ENCODE assay signal across 17 cellular contexts in the genomic region with DNA sequence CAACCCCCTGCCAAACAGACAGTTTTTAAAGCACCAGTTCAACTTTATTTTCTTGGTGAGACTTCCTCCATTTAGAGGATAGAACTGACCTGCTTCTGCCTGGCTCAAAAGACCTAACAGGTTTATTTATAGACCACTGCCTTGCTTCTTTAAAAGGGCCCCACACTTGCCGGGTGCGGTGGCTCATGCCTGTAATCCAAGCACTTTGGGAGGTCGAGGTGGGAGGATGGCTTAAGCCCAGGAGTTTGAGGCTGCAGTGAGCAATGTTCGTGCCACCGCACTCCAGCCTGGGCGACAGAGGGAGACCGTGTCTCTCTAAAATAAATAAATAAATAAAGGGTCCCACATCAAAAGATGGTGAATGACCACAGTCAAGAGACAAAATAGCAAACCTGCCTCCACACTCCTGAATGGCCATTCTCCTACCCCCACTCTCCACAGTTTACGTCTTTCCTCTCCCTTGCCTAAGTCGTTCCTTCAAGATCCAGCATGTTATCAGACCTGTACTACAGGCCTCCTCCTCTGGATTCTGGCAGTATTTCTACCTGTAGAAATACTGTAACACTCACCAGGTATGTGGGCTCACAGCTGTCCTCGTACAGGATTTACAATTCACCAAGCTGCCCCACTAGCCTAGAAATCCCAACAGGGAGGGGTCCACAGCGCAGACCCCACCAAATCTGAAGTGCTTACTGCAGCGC.
DNase-seq lines count a peak whose midpoint lies in the region; ATAC-seq, FAIRE-seq and TF ChIP-seq lines count a peak whose summit lies in the region.
"Had no signal": no experiment of that assay in that cellular context is flagged by ENCODE, and none has a peak within 500 bp of the region (broad histone marks: within the 10 kb centered on the region; RNA-seq: fewer than 3 reads in every experiment).

No MANE protein-coding gene starts in this region.

- H2AFZ ChIP-seq in astrocyte (ENCODE audit: low read depth, low read length) (no peak overlapping the region), keratinocyte (ENCODE audit: control insufficient read depth, low read length) (no peak overlapping the region)

- DNase-seq in SIG-M5 treated with dmso at 0.1 percent for 504 hours (lab: John Stamatoyannopoulos, UW; ENCODE audit: unreplicated experiment) (peak; percentile 25), SIG-M5 (lab: John Stamatoyannopoulos, UW) (no peak), astrocyte (ENCODE audit: low read depth) (no peak), keratinocyte (ENCODE audit: low read depth, low spot score) (no peak), suprapubic skin (ENCODE audit: low spot score in 2 of 2) (no peak), globus pallidus (ENCODE audit: low spot score) (no peak), NCI-H2196 (lab: John Stamatoyannopoulos, UW; ENCODE audit: unreplicated experiment) (no peak), mucosa of descending colon (no peak)
- DNase-seq: activated CD4-positive, CD25-positive, alpha-beta regulatory T cell; dermis blood vessel endothelial cell; DMS79 treated with DMSO at 0.1 percent for 48 hours; left cardiac atrium; MG63; naive B cell; NCI-H2081 treated with DMSO at 0.1 percent for 48 hours; NCI-H69; stimulated activated CD4-positive, alpha-beta T cell treated with anti-CD3 and anti-CD28 coated beads, Interleukin-2, amount 100 ng/mL, for 48 hours had no signal

- H3K79me2 ChIP-seq in astrocyte (ENCODE audit: insufficient read depth, low read length) = peaks cover 44% of the 10 kb centered on the region
- H3K79me2 ChIP-seq in keratinocyte (ENCODE audit: control insufficient read depth, insufficient read depth, low read length) = no peaks in the 10 kb centered on the region

- H3K4me1 Mint-ChIP-seq in astrocyte (ENCODE audit: low read depth, unreplicated experiment) = peaks cover 24% of the 10 kb centered on the region
- H3K4me1 Mint-ChIP-seq: naive B cell had no signal

- H3K36me3 ChIP-seq in astrocyte (ENCODE audit: insufficient read depth, low read length) = no peaks in the 10 kb centered on the region
- peaks cover 0 to 2% of the 10 kb centered on the region in 2 experiments for H3K36me3 ChIP-seq in keratinocyte (ENCODE audit: control insufficient read depth in 2 of 2, extremely low read depth in 1 of 2, insufficient read depth in 2 of 2, low read length in 2 of 2)
- no peaks in the 10 kb centered on the region for H3K36me3 ChIP-seq in suprapubic skin
- H3K36me3 ChIP-seq in mucosa of descending colon (ENCODE audit: low read depth) = no peaks in the 10 kb centered on the region
- H3K36me3 ChIP-seq: MG63 had no signal

- FAIRE-seq in astrocyte (lab: Jason Lieb, UNC) (no peak), keratinocyte (lab: Jason Lieb, UNC) (peak; percentile 91)

- intact Hi-C loops in mucosa of descending colon (cut with DNase I, micrococcal nuclease) = no loop called here

- H3K4me2 ChIP-seq in astrocyte (ENCODE audit: low read length) (peak overlapping the region; percentile 3), keratinocyte (ENCODE audit: control insufficient read depth, extremely low read depth, insufficient read depth, low read depth, low read length) (peak overlapping the region; percentile 44)

- H3K27me3 Mint-ChIP-seq in astrocyte (ENCODE audit: low read depth, unreplicated experiment) = no peaks in the 10 kb centered on the region
- H3K27me3 Mint-ChIP-seq: naive B cell had no signal

- H3K9me1 ChIP-seq in keratinocyte (ENCODE audit: control insufficient read depth, extremely low read depth, insufficient read depth, low read length) = peaks cover 2% of the 10 kb centered on the region

- H4K20me1 ChIP-seq in astrocyte (ENCODE audit: insufficient read depth, low read length) = no peaks in the 10 kb centered on the region
- H4K20me1 ChIP-seq in keratinocyte (ENCODE audit: control insufficient read depth, extremely low read depth, insufficient read depth, low read length) = no peaks in the 10 kb centered on the region

- peaks cover 17% of the 10 kb centered on the region for H3K4me1 ChIP-seq in astrocyte (ENCODE audit: insufficient read depth, low read length)
- H3K4me1 ChIP-seq in keratinocyte (ENCODE audit: control insufficient read depth, extremely low read depth, insufficient read depth, low read length) = peaks cover 29% of the 10 kb centered on the region
- peaks cover 39% of the 10 kb centered on the region for H3K4me1 ChIP-seq in suprapubic skin
- H3K4me1 ChIP-seq in mucosa of descending colon (ENCODE audit: low read depth) = no peaks in the 10 kb centered on the region

- H3K9me3 ChIP-seq in astrocyte (ENCODE audit: insufficient read depth, low read depth, low read length) = no peaks in the 10 kb centered on the region
- H3K9me3 ChIP-seq in keratinocyte (ENCODE audit: control insufficient read depth, low read depth, low read length) = no peaks in the 10 kb centered on the region
- H3K9me3 ChIP-seq in suprapubic skin = no peaks in the 10 kb centered on the region
- no peaks in the 10 kb centered on the region for H3K9me3 ChIP-seq in mucosa of descending colon
- H3K9me3 ChIP-seq: MG63 had no signal

- H3K9ac ChIP-seq in astrocyte (ENCODE audit: low read length) (no peak overlapping the region), keratinocyte (ENCODE audit: control insufficient read depth, extremely low read depth, insufficient read depth, low read length) (peak overlapping the region; percentile 26)

- H3K27ac ChIP-seq in astrocyte (ENCODE audit: low read depth, low read length) (no peak overlapping the region), keratinocyte (ENCODE audit: control insufficient read depth, insufficient read depth, low read length) (peak overlapping the region; percentile 53), suprapubic skin (peak overlapping the region; percentile 15)

- H3K27me3 ChIP-seq in astrocyte (ENCODE audit: insufficient read depth, low read length) (no peaks in the 10 kb centered on the region), keratinocyte (ENCODE audit: control insufficient read depth, extremely low read depth, insufficient read depth, low read length) (no peaks in the 10 kb centered on the region), suprapubic skin (no peaks in the 10 kb centered on the region)
- H3K27me3 ChIP-seq: MG63 had no signal

- no peak for TF ChIP-seq POLR2A in suprapubic skin (IDR thresholded peaks at IDR 0.05)

- TF ChIP-seq EP300 in suprapubic skin (IDR thresholded peaks at IDR 0.05) = no peak

- H3K4me3 Mint-ChIP-seq in astrocyte (ENCODE audit: unreplicated experiment) = no peak overlapping the region
- H3K4me3 Mint-ChIP-seq: naive B cell had no signal

- WGBS in suprapubic skin = 54% methylated on average over 12 of the region's 12 CpGs

- dilution Hi-C loops in keratinocyte (cut with MboI; ENCODE audit: extremely low pct_ligation_motif_present, low sequenced_read_pairs) = no loop called here

- peaks cover 7% of the 10 kb centered on the region for H3K36me3 Mint-ChIP-seq in astrocyte (ENCODE audit: low read depth, unreplicated experiment)

- no peak for TF ChIP-seq CTCF in astrocyte (IDR thresholded peaks at IDR 0.05; ENCODE audit: insufficient read depth, low read depth, low read length)
- TF ChIP-seq CTCF in keratinocyte (optimal IDR thresholded peaks at IDR 0.05 in 1 of 3, IDR thresholded peaks at IDR 0.05 in 1 of 3, conservative IDR thresholded peaks at IDR 0.05 in 1 of 3; ENCODE audit: extremely low read depth in 1 of 3, insufficient read depth in 2 of 3, low read length in 3 of 3) = peak in 1 of 3 experiments; percentile 16
- no peak for TF ChIP-seq CTCF in suprapubic skin (IDR thresholded peaks at IDR 0.05)
- no peak for TF ChIP-seq CTCF in mucosa of descending colon (IDR thresholded peaks at IDR 0.05)

- no peak for ATAC-seq in mucosa of descending colon

- H3K4me3 ChIP-seq in astrocyte (ENCODE audit: insufficient read depth, low read depth, low read length) = no peak overlapping the region
- H3K4me3 ChIP-seq in keratinocyte (ENCODE audit: control insufficient read depth in 2 of 3, extremely low read depth in 1 of 3, insufficient read depth in 2 of 3, low read depth in 1 of 3, low read length in 3 of 3) = no peak overlapping the region
- H3K4me3 ChIP-seq in suprapubic skin = no peak overlapping the region
- H3K4me3 ChIP-seq in mucosa of descending colon = no peak overlapping the region
- H3K4me3 ChIP-seq: MG63 had no signal

- no peak overlapping the region for H3K27ac Mint-ChIP-seq in astrocyte (ENCODE audit: unreplicated experiment)
- H3K27ac Mint-ChIP-seq: naive B cell had no signal

- no peaks in the 10 kb centered on the region for H3K9me3 Mint-ChIP-seq in astrocyte (ENCODE audit: unreplicated experiment)
- H3K9me3 Mint-ChIP-seq: naive B cell had no signal
